In the genomic region with DNA sequence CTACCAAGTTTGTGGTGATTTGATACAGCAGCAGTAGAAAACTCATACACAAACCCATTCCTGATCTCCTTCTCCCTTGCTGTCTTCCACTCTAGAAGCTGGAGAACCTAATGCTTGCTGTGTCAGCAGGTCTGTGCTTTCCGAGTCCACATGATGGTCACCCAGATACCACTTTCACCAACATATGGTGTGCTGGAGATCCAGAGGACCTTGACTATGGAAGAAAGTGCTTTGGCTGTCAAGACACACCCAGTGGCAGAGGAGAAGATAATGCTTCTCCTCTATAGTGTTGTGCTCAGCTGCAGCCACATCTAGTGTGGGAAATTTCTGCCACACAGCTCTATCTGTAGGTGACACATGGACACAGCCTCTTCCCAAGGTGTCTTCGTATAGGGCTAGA, we compare ENCODE assay signal across 17 cellular contexts.
DNase-seq lines count a peak whose midpoint lies in the region; ATAC-seq, FAIRE-seq and TF ChIP-seq lines count a peak whose summit lies in the region.
"Had no signal": no experiment of that assay in that cellular context is flagged by ENCODE, and none has a peak within 500 bp of the region (broad histone marks: within the 10 kb centered on the region; RNA-seq: fewer than 3 reads in every experiment).

No MANE protein-coding gene starts in this region.

- H3K27me3 Mint-ChIP-seq in stimulated activated naive B cell treated with anti-CD40 and anti-IgM and Interleukin-4, amounts not matched to agents 10 μg/mL and 1 μg/mL and 100 μg/mL, for 72 hours, result no peaks in the 10 kb centered on the region
- H3K27me3 Mint-ChIP-seq: IgD-negative memory B cell had no signal

- H3K4me3 ChIP-seq in ACC112 (ENCODE audit: low read depth, low read length), result no peak overlapping the region
- no peak overlapping the region for H3K4me3 ChIP-seq in IMR-90 (ENCODE audit: insufficient read depth, low read depth, low read length)
- H3K4me3 ChIP-seq in K562, result no peak overlapping the region
- H3K4me3 ChIP-seq in mesenchymal stem cell (ENCODE audit: insufficient read depth in 1 of 2, low read depth in 1 of 2, low read length in 2 of 2), result no peak overlapping the region
- H3K4me3 ChIP-seq: GM23338 had no signal

- BruUV-seq in IMR-90 (replicated peaks; lab: Mats Ljungman, UMichigan) (no TSS peak), K562 (replicated peaks; lab: Mats Ljungman, UMichigan) (no TSS peak)

- H4K20me1 ChIP-seq in IMR-90 (ENCODE audit: insufficient read depth, low read length) (no peaks in the 10 kb centered on the region), K562 (replicated peaks; ENCODE audit: control insufficient read depth, insufficient read depth, low read length) (no peaks in the 10 kb centered on the region)

- H2AFZ ChIP-seq in ACC112 (ENCODE audit: low read length, unreplicated experiment) (no peak overlapping the region), IMR-90 (replicated peaks; ENCODE audit: low read length, poor library complexity) (peak overlapping the region; percentile 34), K562 (ENCODE audit: low read depth, low read length) (peak overlapping the region; percentile 49; the same call in 1 of the 2 replicates), mesenchymal stem cell (ENCODE audit: low read depth, low read length) (no peak overlapping the region)
- H2AFZ ChIP-seq: GM23338 had no signal

- TF ChIP-seq POLR2A in IMR-90 (IDR thresholded peaks at IDR 0.05; ENCODE audit: low read depth, low read length) (no peak), K562 (conservative IDR thresholded peaks at IDR 0.05) (no peak)

- peaks cover 56% of the 10 kb centered on the region for H3K4me1 ChIP-seq in ACC112 (ENCODE audit: control insufficient read depth, insufficient read depth, low read length, unreplicated experiment)
- peaks cover 25% of the 10 kb centered on the region for H3K4me1 ChIP-seq in IMR-90 (ENCODE audit: control insufficient read depth, insufficient read depth, low read length)
- H3K4me1 ChIP-seq in K562 (replicated peaks in 1 of 2; ENCODE audit: control insufficient read depth in 2 of 2, insufficient read depth in 2 of 2, low read length in 2 of 2), result peaks cover 16 to 42% of the 10 kb centered on the region in 2 experiments; a peak in 3 of 5 replicates
- peaks cover 11% of the 10 kb centered on the region for H3K4me1 ChIP-seq in mesenchymal stem cell (ENCODE audit: control insufficient read depth, insufficient read depth, low read depth, low read length)

- in situ Hi-C loops in IMR-90 (cut with MboI; ENCODE audit: low sequenced_read_pairs), result loop anchor here (5.0 kb wide), 1 partner anchor 88 kb away; no protein-coding TSS in a partner anchor
- in situ Hi-C loops in K562 (cut with MboI), result no loop called here

- TF ChIP-seq CTCF in IMR-90 (conservative IDR thresholded peaks at IDR 0.05; ENCODE audit: low read depth, low read length), result no peak
- TF ChIP-seq CTCF in K562 (IDR thresholded peaks at IDR 0.05 in 2 of 3, conservative IDR thresholded peaks at IDR 0.05 in 1 of 3; ENCODE audit: insufficient read depth in 2 of 3, low read depth in 1 of 3, low read length in 3 of 3), result no peak

- H3K9me3 ChIP-seq in IMR-90 (ENCODE audit: control insufficient read depth, insufficient read depth, low read length) (no peaks in the 10 kb centered on the region), K562 (replicated peaks; ENCODE audit: control insufficient read depth, insufficient read depth, low read depth, low read length) (no peaks in the 10 kb centered on the region), mesenchymal stem cell (ENCODE audit: control insufficient read depth, low read length) (no peaks in the 10 kb centered on the region)

- TF ChIP-seq EP300 in K562 (IDR thresholded peaks at IDR 0.05; ENCODE audit: low read length), result no peak

- no peaks in the 10 kb centered on the region for H3K27me3 ChIP-seq in ACC112 (ENCODE audit: insufficient read depth, low read length)
- no peaks in the 10 kb centered on the region for H3K27me3 ChIP-seq in IMR-90 (ENCODE audit: control insufficient read depth, insufficient read depth, low read length)
- no peaks in the 10 kb centered on the region for H3K27me3 ChIP-seq in K562 (ENCODE audit: control insufficient read depth in 2 of 2, insufficient read depth in 2 of 2, low read length in 2 of 2)
- H3K27me3 ChIP-seq in mesenchymal stem cell (ENCODE audit: control insufficient read depth in 1 of 2, insufficient read depth in 1 of 2, low read length in 2 of 2), result no peaks in the 10 kb centered on the region

- peaks cover 24 to 33% of the 10 kb centered on the region in 2 donors for H3K4me1 Mint-ChIP-seq in stimulated activated naive B cell treated with anti-CD40 and anti-IgM and Interleukin-4, amounts not matched to agents 10 μg/mL and 1 μg/mL and 100 μg/mL, for 72 hours
- H3K4me1 Mint-ChIP-seq: GM23338 had no signal

- no CpG with 5 or more reads among the region's 2 CpGs for WGBS in IMR-90 (ENCODE audit: extremely low coverage in 2 of 2, insufficient read length in 1 of 2), 2 experiments
- WGBS in K562 (ENCODE audit: insufficient coverage, low coverage, missing lambda C conversion rate), result 14% methylated on average over 2 of the region's 2 CpGs
- 100% methylated on average over 2 of the region's 2 CpGs for WGBS in mesenchymal stem cell

- intact Hi-C loops in IMR-90 (cut with micrococcal nuclease) (no loop called here), K562 (cut with micrococcal nuclease) (loop anchor here (5.0 to 10.0 kb wide), 2 partner anchors 67 to 401 kb away; a partner anchor contains a TSS)

- H2AK9ac ChIP-seq in IMR-90 (replicated peaks; ENCODE audit: low read depth, low read length, poor library complexity), result no peak overlapping the region

- peaks cover 23% of the 10 kb centered on the region for H3K9me1 ChIP-seq in IMR-90 (ENCODE audit: insufficient read depth, low read length)
- H3K9me1 ChIP-seq in K562 (ENCODE audit: control insufficient read depth, insufficient read depth, low read length), result no peaks in the 10 kb centered on the region

- H3K4ac ChIP-seq in IMR-90 (ENCODE audit: low read depth, low read length) (peak overlapping the region; percentile 82), mesenchymal stem cell (ENCODE audit: low read depth in 1 of 2, low read length in 2 of 2) (no peak overlapping the region)

- no peaks in the 10 kb centered on the region for H3K79me2 ChIP-seq in ACC112 (ENCODE audit: control insufficient read depth, insufficient read depth, low read length, unreplicated experiment)
- H3K79me2 ChIP-seq in K562 (ENCODE audit: control insufficient read depth, insufficient read depth, low read length), result no peaks in the 10 kb centered on the region

- peak overlapping the region; percentile 88 for H2BK120ac ChIP-seq in IMR-90 (ENCODE audit: low read depth, low read length)
- no peak overlapping the region for H2BK120ac ChIP-seq in mesenchymal stem cell (ENCODE audit: low read depth, low read length)

- H3K9ac ChIP-seq in IMR-90 (ENCODE audit: low read depth, low read length), result no peak overlapping the region
- H3K9ac ChIP-seq in K562 (ENCODE audit: insufficient read depth in 1 of 2, low read depth in 2 of 2, low read length in 2 of 2), result no peak overlapping the region
- no peak overlapping the region for H3K9ac ChIP-seq in mesenchymal stem cell (ENCODE audit: low read length)
- H3K9ac ChIP-seq: KMS-11 had no signal

- H3K18ac ChIP-seq in IMR-90 (ENCODE audit: low read depth, low read length) (peak overlapping the region; percentile 90; the same call in 1 of the 2 replicates), mesenchymal stem cell (ENCODE audit: low read depth in 1 of 2, low read length in 2 of 2) (no peak overlapping the region)

- peak overlapping the region; percentile 76; the same call in 1 of the 2 replicates for H4K91ac ChIP-seq in IMR-90 (ENCODE audit: insufficient read depth, low read depth, low read length)
- H4K91ac ChIP-seq in mesenchymal stem cell (ENCODE audit: low read length), result no peak overlapping the region

- peaks cover 0 to 6% of the 10 kb centered on the region in 2 donors for H3K36me3 Mint-ChIP-seq in stimulated activated naive B cell treated with anti-CD40 and anti-IgM and Interleukin-4, amounts not matched to agents 10 μg/mL and 1 μg/mL and 100 μg/mL, for 72 hours
- H3K36me3 Mint-ChIP-seq: CD14-positive monocyte; CD8-positive, alpha-beta T cell; IgD-negative memory B cell had no signal

- DNase-seq in IMR-90 (no peak), K562 (ENCODE audit: extremely low read depth in 1 of 4, low spot score in 3 of 4) (peak; percentile 28 to 62 (median 46)), mesenchymal stem cell (no peak), DMS153 treated with DMSO at 0.1 percent for 48 hours (lab: John Stamatoyannopoulos, UW; ENCODE audit: unreplicated experiment) (no peak)
- DNase-seq in stimulated activated naive B cell treated with anti-CD40 and anti-IgM and Interleukin-4, amounts not matched to agents 10 μg/mL and 1 μg/mL and 100 μg/mL, for 72 hours, result no peak
- no peak for DNase-seq in activated CD4-positive, alpha-beta T cell treated with anti-CD3 and anti-CD28 coated beads, Interleukin-2, amount 50 U/mL, for 48 hours
- DNase-seq: CD8-positive, alpha-beta T cell; COR-L47; DMS53; GF-D8; H7 had no signal

- ATAC-seq in IMR-90 (ENCODE audit: low read depth) (no peak), K562 (peak; percentile 54), GM21825 (IDR thresholded peaks at IDR 0.05; ENCODE audit: unreplicated experiment) (no peak)
- ATAC-seq in stimulated activated naive B cell treated with anti-CD40 and anti-IgM and Interleukin-4, amounts not matched to agents 10 μg/mL and 1 μg/mL and 100 μg/mL, for 72 hours (replicated peaks), result no peak
- ATAC-seq: CD8-positive, alpha-beta T cell; GM23338 had no signal

- H4K5ac ChIP-seq in IMR-90 (ENCODE audit: low read depth, low read length), result peak overlapping the region; percentile 84; the same call in 1 of the 2 replicates

- peak overlapping the region in 1 of 2 experiments; percentile 29 for H2BK12ac ChIP-seq in mesenchymal stem cell (ENCODE audit: low read length in 2 of 2)

- H4K8ac ChIP-seq in IMR-90 (ENCODE audit: low read depth in 2 of 2, low read length in 2 of 2), result peak overlapping the region; percentile 41 to 84; a peak in 3 of 4 replicates
- no peak overlapping the region for H4K8ac ChIP-seq in mesenchymal stem cell (ENCODE audit: low read length)

- dilution Hi-C loops in IMR-90 (cut with HindIII; ENCODE audit: low sequenced_read_pairs, unreplicated experiment), result no loop called here

- H3K9me3 Mint-ChIP-seq in stimulated activated naive B cell treated with anti-CD40 and anti-IgM and Interleukin-4, amounts not matched to agents 10 μg/mL and 1 μg/mL and 100 μg/mL, for 72 hours, result peaks cover 0 to 2% of the 10 kb centered on the region in 2 donors
- H3K9me3 Mint-ChIP-seq: CD8-positive, alpha-beta T cell; GM23338; IgD-negative memory B cell had no signal

- peak; percentile 67 for FAIRE-seq in K562 (lab: Jason Lieb, UNC)

- H3K27ac ChIP-seq in ACC112 (ENCODE audit: low read depth, low read length), result peak overlapping the region; percentile 96; the same call in 1 of the 2 replicates
- no peak overlapping the region for H3K27ac ChIP-seq in IMR-90 (ENCODE audit: insufficient read depth, low read length)
- no peak overlapping the region; the same call in 2 of the 3 replicates for H3K27ac ChIP-seq in K562 (ENCODE audit: extremely low read depth, low read depth, low read length)
- no peak overlapping the region for H3K27ac ChIP-seq in mesenchymal stem cell (ENCODE audit: low read length, poor library complexity, severe bottlenecking)
- H3K27ac ChIP-seq: KMS-11 had no signal

- H2AK5ac ChIP-seq in IMR-90 (ENCODE audit: low read depth, low read length) (peak overlapping the region; percentile 96), mesenchymal stem cell (ENCODE audit: low read length, severe bottlenecking) (peak overlapping the region; percentile 63)

- H3K23ac ChIP-seq in IMR-90 (ENCODE audit: low read depth, low read length) (no peak overlapping the region; the same call in 1 of the 2 replicates), mesenchymal stem cell (ENCODE audit: low read length in 2 of 2) (no peak overlapping the region)

- H3K27ac Mint-ChIP-seq in stimulated activated naive B cell treated with anti-CD40 and anti-IgM and Interleukin-4, amounts not matched to agents 10 μg/mL and 1 μg/mL and 100 μg/mL, for 72 hours, result no peak overlapping the region
- H3K27ac Mint-ChIP-seq: CD14-positive monocyte; CD8-positive, alpha-beta T cell; GM23338; IgD-negative memory B cell had no signal

- H3K79me1 ChIP-seq in IMR-90 (ENCODE audit: low read depth in 1 of 2, low read length in 2 of 2) (peaks cover 0 to 18% of the 10 kb centered on the region in 2 experiments; a peak in 3 of 4 replicates), mesenchymal stem cell (replicated peaks; ENCODE audit: low read length, poor library complexity, severe bottlenecking) (peaks cover 1% of the 10 kb centered on the region)

- no peak overlapping the region for H3K56ac ChIP-seq in IMR-90 (ENCODE audit: extremely low read depth, insufficient read depth, low read length)

- H3K36me3 ChIP-seq in ACC112 (ENCODE audit: insufficient read depth, low read length) (no peaks in the 10 kb centered on the region), IMR-90 (ENCODE audit: control insufficient read depth, insufficient read depth, low read length) (no peaks in the 10 kb centered on the region), K562 (ENCODE audit: control insufficient read depth, insufficient read depth, low read length) (no peaks in the 10 kb centered on the region), mesenchymal stem cell (ENCODE audit: control insufficient read depth in 1 of 2, insufficient read depth in 2 of 2, low read depth in 1 of 2, low read length in 2 of 2) (no peaks in the 10 kb centered on the region)

- H2BK20ac ChIP-seq in IMR-90 (ENCODE audit: low read depth, low read length), result peak overlapping the region; percentile 90

- no peak overlapping the region for H3K4me3 Mint-ChIP-seq in stimulated activated naive B cell treated with anti-CD40 and anti-IgM and Interleukin-4, amounts not matched to agents 10 μg/mL and 1 μg/mL and 100 μg/mL, for 72 hours
- H3K4me3 Mint-ChIP-seq: CD14-positive monocyte; CD8-positive, alpha-beta T cell; GM23338; IgD-negative memory B cell had no signal

- H3K4me2 ChIP-seq in IMR-90 (ENCODE audit: low read depth, low read length), result no peak overlapping the region
- H3K4me2 ChIP-seq in K562 (ENCODE audit: insufficient read depth, low read length), result peak overlapping the region; percentile 32; the same call in 1 of the 2 replicates
- H3K4me2 ChIP-seq in mesenchymal stem cell (ENCODE audit: low read length, poor library complexity, severe bottlenecking), result no peak overlapping the region
- H3K4me2 ChIP-seq: GM23338, KMS-11 had no signal

- H3K14ac ChIP-seq in IMR-90 (replicated peaks; ENCODE audit: low read depth, low read length) (peak overlapping the region; percentile 73), mesenchymal stem cell (ENCODE audit: low read length in 2 of 2) (no peak overlapping the region)

- H2BK15ac ChIP-seq in IMR-90 (ENCODE audit: low read depth, low read length) (peak overlapping the region; percentile 95; the same call in 2 of the 3 replicates), mesenchymal stem cell (ENCODE audit: low read depth, poor library complexity, severe bottlenecking) (no peak overlapping the region)

- no peak for TF ChIP-seq RAD21 in IMR-90 (IDR thresholded peaks at IDR 0.05; ENCODE audit: low read length)
- TF ChIP-seq RAD21 in K562 (CRISPR knock-in tag; conservative IDR thresholded peaks at IDR 0.05 in 1 of 2, IDR thresholded peaks at IDR 0.05 in 1 of 2), result 0 out of 4 replicates have a peak, but pooled peaks of 1 of the 2 experiments have one; percentile 10

- CTCF ChIA-PET in IMR-90 (lab: Yijun Ruan, JAX) (interaction anchor here (0.6 to 1.3 kb wide), 2 partner anchors 22 to 30 kb away, joined by 3 read pairs; no protein-coding TSS in a partner anchor), K562 (lab: Yijun Ruan, JAX; ENCODE audit: low intra/inter-chr PET ratio) (no interaction called here)

- peak overlapping the region; percentile 55 for H2BK5ac ChIP-seq in IMR-90 (ENCODE audit: low read depth, low read length, poor library complexity, severe bottlenecking)
- H2BK5ac ChIP-seq in mesenchymal stem cell (ENCODE audit: low read depth, low read length, poor library complexity, severe bottlenecking), result no peak overlapping the region

- POLR2A ChIA-PET in IMR-90 (lab: Charles Lee; ENCODE audit: unreplicated experiment) (no interaction called here), K562 (lab: Yijun Ruan, JAX) (interaction anchor here (0.5 to 1.0 kb wide), 4 partner anchors 14 to 203 kb away, joined by 3 to 4 read pairs (median 3); no protein-coding TSS in a partner anchor)

Comparison
In these comparisons a context has a peak if more than half of its experiments do, and no peak if none do; other contexts are left out.
1. H2AFZ ChIP-seq: peak in IMR-90 (single experiment) and K562 (single experiment); none in ACC112 (single experiment) and mesenchymal stem cell (single experiment).
2. DNase-seq: peak in K562 (4 of 4); none in IMR-90 (single experiment), mesenchymal stem cell (single experiment), stimulated activated naive B cell treated with anti-CD40 and anti-IgM and Interleukin-4, amounts not matched to agents 10 μg/mL and 1 μg/mL and 100 μg/mL, for 72 hours (single experiment), activated CD4-positive, alpha-beta T cell treated with anti-CD3 and anti-CD28 coated beads, Interleukin-2, amount 50 U/mL, for 48 hours (0 of 2) and DMS153 treated with DMSO at 0.1 percent for 48 hours (single experiment).